Comparison of ENCODE assay signal across 22 cellular contexts in the genomic region with DNA sequence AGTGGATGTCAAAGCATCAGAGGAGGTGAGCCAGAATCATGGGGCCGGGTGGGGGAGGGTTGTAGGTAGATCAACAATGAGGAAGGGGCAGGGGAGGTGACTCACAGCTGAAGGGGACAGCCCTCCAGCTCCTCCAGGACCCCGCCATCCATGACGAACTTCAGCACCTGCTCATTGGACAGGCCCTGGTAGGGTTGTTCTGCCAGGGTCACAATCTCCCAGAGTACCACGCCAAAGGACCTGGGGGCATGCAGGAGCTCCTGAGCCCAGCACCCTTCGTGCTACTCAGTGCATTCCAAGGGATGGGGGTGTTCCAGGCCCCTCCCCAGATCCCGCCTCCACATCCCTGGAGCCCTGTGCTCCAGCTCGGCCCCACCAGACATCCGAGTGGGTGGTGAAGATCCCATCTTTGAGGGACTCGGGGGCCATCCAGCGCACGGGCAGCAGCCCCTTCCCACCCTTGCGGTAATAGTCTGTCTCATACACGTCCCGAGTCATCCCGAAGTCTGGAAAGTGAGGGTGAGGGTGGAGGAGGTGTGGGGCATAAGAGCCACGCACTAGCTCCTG. TPM values are rescaled to one million over a fixed set of nuclear protein-coding genes. Genes with fewer than 3 reads are reported as not detected.
DNase-seq lines count a peak whose midpoint lies in the region; ATAC-seq and TF ChIP-seq lines count a peak whose summit lies in the region.
"Had no signal": no experiment of that assay in that cellular context is flagged by ENCODE, and none has a peak within 500 bp of the region (broad histone marks: within the 10 kb centered on the region; RNA-seq: fewer than 3 reads in every experiment).

No MANE protein-coding gene starts in this region.

- no peaks in the 10 kb centered on the region for H3K9me2 ChIP-seq in GM23338 (ENCODE audit: insufficient read depth)

- no peaks in the 10 kb centered on the region for H3F3A ChIP-seq in GM23338 (replicated peaks; ENCODE audit: low read depth)

- peaks cover 13% of the 10 kb centered on the region; the same call in 1 of the 2 replicates for H3K4me1 ChIP-seq in GM23338 (ENCODE audit: insufficient read depth)

- DNase-seq in GM23338 (ENCODE audit: low spot score) (peak; percentile 53), chondrocyte (ENCODE audit: low spot score) (peak; percentile 76), left kidney (ENCODE audit: low read depth, low spot score) (peak; percentile 87), COLO829 (ENCODE audit: low spot score) (no peak), NCI-H146 (lab: John Stamatoyannopoulos, UW) (no peak), RWPE1 (ENCODE audit: low spot score) (no peak)
- DNase-seq: CD8-positive, alpha-beta T cell; DMS79 treated with DMSO at 0.1 percent for 48 hours; H9; IMR-90; Kasumi-1; MG63; NCI-H1048; NCI-H1436 treated with DMSO at 0.1 percent for 48 hours; NCI-H2081; NCI-H2171 treated with DMSO at 0.1 percent for 48 hours; NCI-H446 treated with DMSO at 0.1 percent for 48 hours; Right ventricle myocardium superior; T-cell had no signal

- H3K4me1 Mint-ChIP-seq in GM23338 (peaks cover 19% of the 10 kb centered on the region), chondrocyte (ENCODE audit: low read depth) (peaks cover 3% of the 10 kb centered on the region)

- no peaks in the 10 kb centered on the region; the same call in 1 of the 2 replicates for H4K20me1 ChIP-seq in GM23338 (replicated peaks; ENCODE audit: insufficient read depth)
- H4K20me1 ChIP-seq: BLaER1 treated with 17β-estradiol and CSF1 and Interleukin-3, amounts not matched to agents 10 nM and 100 nM had no signal

- TF ChIP-seq CTCF in GM23338 (conservative IDR thresholded peaks at IDR 0.05; ENCODE audit: low read depth in 2 of 2) (no peak), chondrocyte (IDR thresholded peaks at IDR 0.05) (no peak), RWPE1 (conservative IDR thresholded peaks at IDR 0.05; ENCODE audit: low read depth) (no peak)

- no peak overlapping the region for H2AFZ ChIP-seq in GM23338

- H3K4me3 ChIP-seq in GM23338, result no peak overlapping the region
- H3K4me3 ChIP-seq: BLaER1 treated with 17β-estradiol and CSF1 and Interleukin-3, amounts not matched to agents 10 nM and 100 nM; MG63 had no signal

- H3K4me3 Mint-ChIP-seq in GM23338 (no peak overlapping the region), chondrocyte (ENCODE audit: unreplicated experiment) (no peak overlapping the region)
- H3K4me3 Mint-ChIP-seq: CD8-positive, alpha-beta T cell; H9; T-cell had no signal

- CTCF ChIA-PET in RWPE1 (lab: Yijun Ruan, JAX), result interaction anchor here (0.6 to 1.4 kb wide), 3 partner anchors 18 to 151 kb away, joined by 3 to 4 read pairs (median 4); no protein-coding TSS in a partner anchor

- POLR2A ChIA-PET in RWPE1 (lab: Yijun Ruan, JAX; ENCODE audit: low non-redundant PET), result no interaction called here

- H3K27me3 Mint-ChIP-seq in GM23338 (ENCODE audit: insufficient read depth, low read depth, poor library complexity) (peaks cover 57% of the 10 kb centered on the region), chondrocyte (ENCODE audit: low read depth) (peaks cover 51% of the 10 kb centered on the region)

- no peak overlapping the region for H3K27ac ChIP-seq in GM23338 (ENCODE audit: low read depth)
- no peak overlapping the region for H3K27ac ChIP-seq in RWPE1
- H3K27ac ChIP-seq: BLaER1 treated with 17β-estradiol and CSF1 and Interleukin-3, amounts not matched to agents 10 nM and 100 nM had no signal

- H3K36me3 Mint-ChIP-seq in GM23338 (ENCODE audit: low read depth) (no peaks in the 10 kb centered on the region), chondrocyte (ENCODE audit: low read depth) (peaks cover 2% of the 10 kb centered on the region)
- H3K36me3 Mint-ChIP-seq: CD8-positive, alpha-beta T cell had no signal

- ATAC-seq in GM23338, result peak; percentile 9; the same call in 2 of the 3 replicates
- ATAC-seq in GM21825 (IDR thresholded peaks at IDR 0.05; ENCODE audit: unreplicated experiment), result no peak
- ATAC-seq: CD8-positive, alpha-beta T cell; T-cell had no signal

- H3K9me3 Mint-ChIP-seq in GM23338, result no peaks in the 10 kb centered on the region
- H3K9me3 Mint-ChIP-seq in chondrocyte (ENCODE audit: low read depth), result no peaks in the 10 kb centered on the region
- H3K9me3 Mint-ChIP-seq: CD8-positive, alpha-beta T cell; H9; T-cell had no signal

- no peaks in the 10 kb centered on the region for H3K79me2 ChIP-seq in GM23338 (replicated peaks; ENCODE audit: insufficient read depth)

- peaks cover 68% of the 10 kb centered on the region for H3K27me3 ChIP-seq in GM23338 (ENCODE audit: insufficient read depth)
- H3K27me3 ChIP-seq: MG63 had no signal

- no peak overlapping the region for H3K27ac Mint-ChIP-seq in GM23338
- no peak overlapping the region for H3K27ac Mint-ChIP-seq in chondrocyte (ENCODE audit: unreplicated experiment)
- H3K27ac Mint-ChIP-seq: CD8-positive, alpha-beta T cell; H9; T-cell had no signal

- H3K4me2 ChIP-seq in GM23338, result no peak overlapping the region
- H3K4me2 ChIP-seq: BLaER1 treated with 17β-estradiol and CSF1 and Interleukin-3, amounts not matched to agents 10 nM and 100 nM had no signal

- H3K36me3 ChIP-seq in GM23338 (ENCODE audit: insufficient read depth), result no peaks in the 10 kb centered on the region
- H3K36me3 ChIP-seq: BLaER1 treated with 17β-estradiol and CSF1 and Interleukin-3, amounts not matched to agents 10 nM and 100 nM; MG63 had no signal

TF ChIP-seq in GM23338, 12 proteins besides CTCF, POLR2A, EP300 and RAD21:
- TF ChIP-seq, protein P1, sequence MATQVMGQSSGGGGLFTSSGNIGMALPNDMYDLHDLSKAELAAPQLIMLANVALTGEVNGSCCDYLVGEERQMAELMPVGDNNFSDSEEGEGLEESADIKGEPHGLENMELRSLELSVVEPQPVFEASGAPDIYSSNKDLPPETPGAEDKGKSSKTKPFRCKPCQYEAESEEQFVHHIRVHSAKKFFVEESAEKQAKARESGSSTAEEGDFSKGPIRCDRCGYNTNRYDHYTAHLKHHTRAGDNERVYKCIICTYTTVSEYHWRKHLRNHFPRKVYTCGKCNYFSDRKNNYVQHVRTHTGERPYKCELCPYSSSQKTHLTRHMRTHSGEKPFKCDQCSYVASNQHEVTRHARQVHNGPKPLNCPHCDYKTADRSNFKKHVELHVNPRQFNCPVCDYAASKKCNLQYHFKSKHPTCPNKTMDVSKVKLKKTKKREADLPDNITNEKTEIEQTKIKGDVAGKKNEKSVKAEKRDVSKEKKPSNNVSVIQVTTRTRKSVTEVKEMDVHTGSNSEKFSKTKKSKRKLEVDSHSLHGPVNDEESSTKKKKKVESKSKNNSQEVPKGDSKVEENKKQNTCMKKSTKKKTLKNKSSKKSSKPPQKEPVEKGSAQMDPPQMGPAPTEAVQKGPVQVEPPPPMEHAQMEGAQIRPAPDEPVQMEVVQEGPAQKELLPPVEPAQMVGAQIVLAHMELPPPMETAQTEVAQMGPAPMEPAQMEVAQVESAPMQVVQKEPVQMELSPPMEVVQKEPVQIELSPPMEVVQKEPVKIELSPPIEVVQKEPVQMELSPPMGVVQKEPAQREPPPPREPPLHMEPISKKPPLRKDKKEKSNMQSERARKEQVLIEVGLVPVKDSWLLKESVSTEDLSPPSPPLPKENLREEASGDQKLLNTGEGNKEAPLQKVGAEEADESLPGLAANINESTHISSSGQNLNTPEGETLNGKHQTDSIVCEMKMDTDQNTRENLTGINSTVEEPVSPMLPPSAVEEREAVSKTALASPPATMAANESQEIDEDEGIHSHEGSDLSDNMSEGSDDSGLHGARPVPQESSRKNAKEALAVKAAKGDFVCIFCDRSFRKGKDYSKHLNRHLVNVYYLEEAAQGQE (IDR thresholded peaks at IDR 0.05; ENCODE audit: unreplicated experiment), result peak; percentile 63
- TF ChIP-seq CREB1 (CRISPR knock-in tag; IDR thresholded peaks at IDR 0.05; ENCODE audit: low read depth), result no peak

RNA-seq across cellular contexts. Expression of a gene that starts 17.5 kb away (rescaled TPM):
- not detected in 2 replicates for total RNA-seq in GM23338 (2014; rRNA removed; shearing (Covaris generic))
- not detected in 2 replicates for polyA plus RNA-seq in GM23338 (2016; fragmentation: Nextera tagmentation; extraction: Ambion mirVana)
- not detected in 3 replicates for total RNA-seq in chondrocyte
- total RNA-seq: G401, H9, IMR-90 had no signal
- polyA plus RNA-seq: IMR-90 had no signal

RNA-seq across cellular contexts. Expression of a gene that starts 19.3 kb away (rescaled TPM):
- 0.08 and 0.42 TPM in 2 replicates for total RNA-seq in GM23338 (2014; rRNA removed; shearing (Covaris generic))
- polyA plus RNA-seq in GM23338 (2016; fragmentation: Nextera tagmentation; extraction: Ambion mirVana), result 0.23 and 0.45 TPM in 2 replicates
- not detected in 3 replicates for total RNA-seq in chondrocyte
- total RNA-seq: IMR-90 had no signal
- polyA plus RNA-seq: IMR-90 had no signal

RNA-seq across cellular contexts. Expression of a gene that starts 24.7 kb away (rescaled TPM):
- total RNA-seq in GM23338 (2014; rRNA removed; shearing (Covaris generic)), result 3.4 and 11.5 TPM in 2 replicates
- 4.6 and 5.5 TPM in 2 replicates for polyA plus RNA-seq in GM23338 (2016; fragmentation: Nextera tagmentation; extraction: Ambion mirVana)
- not detected in 3 replicates for total RNA-seq in chondrocyte
- total RNA-seq: IMR-90 had no signal
- polyA plus RNA-seq: IMR-90 had no signal

RNA-seq across cellular contexts. Expression of a gene that starts 52.1 kb away (rescaled TPM):
- total RNA-seq in GM23338 (2014; rRNA removed; shearing (Covaris generic)), result 0.28 and 0.47 TPM in 2 replicates
- polyA plus RNA-seq in GM23338 (2016; fragmentation: Nextera tagmentation; extraction: Ambion mirVana), result 0.10 and 0.47 TPM in 2 replicates
- 1.4 to 13.7 TPM (median 9.9 TPM) in 3 replicates for total RNA-seq in chondrocyte
- total RNA-seq: CD8-positive, alpha-beta T cell had no signal

Comparison
In these comparisons a context has a peak if more than half of its experiments do, and no peak if none do; other contexts are left out.
1. DNase-seq: peak in GM23338 (single experiment), chondrocyte (single experiment) and left kidney (single experiment); none in COLO829 (single experiment), NCI-H146 (single experiment) and RWPE1 (single experiment).